ENCODE assay signal across 8 cellular contexts in the genomic region with DNA sequence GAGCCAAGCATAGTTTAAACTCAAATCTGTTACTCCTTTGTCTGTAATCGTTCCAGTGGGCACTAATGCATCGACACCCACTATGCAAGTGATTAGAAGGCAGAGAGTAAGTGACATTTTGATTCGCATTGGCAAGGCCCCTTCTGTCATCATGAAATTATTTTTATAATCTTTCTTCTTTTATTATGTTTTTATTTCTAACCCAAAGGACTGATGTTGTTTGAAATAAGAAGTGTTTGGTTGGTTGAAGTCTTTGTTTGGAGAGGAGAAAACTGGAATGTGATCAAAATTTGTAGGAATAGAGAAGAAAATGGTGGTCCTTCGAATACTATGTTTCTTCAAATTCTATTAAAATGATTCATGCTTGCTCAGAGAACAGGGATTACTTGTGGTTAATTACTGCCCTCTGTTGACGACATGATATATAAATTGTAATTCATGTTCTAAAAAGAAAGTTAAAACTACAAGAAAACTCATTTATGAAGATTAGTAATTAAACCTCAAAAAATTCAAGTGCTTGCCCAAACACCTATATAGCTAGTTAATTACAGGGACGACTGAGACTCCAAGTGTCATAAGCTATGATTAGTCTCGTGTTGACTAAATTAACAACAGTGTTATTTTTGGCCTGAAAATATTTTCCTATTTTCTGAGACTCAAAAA. TPM values are rescaled to one million over a fixed set of nuclear protein-coding genes. Genes with fewer than 3 reads are reported as not detected.
DNase-seq lines count a peak whose midpoint lies in the region; ATAC-seq, FAIRE-seq and TF ChIP-seq lines count a peak whose summit lies in the region.

No MANE protein-coding gene starts in this region.

- H3K9me1 ChIP-seq in keratinocyte (ENCODE audit: control insufficient read depth, extremely low read depth, insufficient read depth, low read length): no peaks in the 10 kb centered on the region

- H3K27me3 ChIP-seq in A673 (replicated peaks; ENCODE audit: insufficient read depth, low read depth, low read length, poor library complexity): no peaks in the 10 kb centered on the region
- H3K27me3 ChIP-seq in keratinocyte (ENCODE audit: control insufficient read depth, extremely low read depth, insufficient read depth, low read length): no peaks in the 10 kb centered on the region
- no peaks in the 10 kb centered on the region for H3K27me3 ChIP-seq in upper lobe of left lung

- H2AFZ ChIP-seq in keratinocyte (ENCODE audit: control insufficient read depth, low read length): no peak overlapping the region

- ATAC-seq in GM19351 (IDR thresholded peaks at IDR 0.05; ENCODE audit: unreplicated experiment): peak; percentile 61
- ATAC-seq in upper lobe of left lung (ENCODE audit: low FRiP score in 2 of 2): peak in 1 of 2 donors; percentile 90
- no peak for ATAC-seq in HG02981 (IDR thresholded peaks at IDR 0.05; ENCODE audit: unreplicated experiment)

- DNase-seq in A673 (ENCODE audit: low spot score) (peak; percentile 84), NCI-H1417 treated with DMSO at 0.1 percent for 48 hours (lab: John Stamatoyannopoulos, UW) (peak; percentile 25), amniotic stem cell (lab: John Stamatoyannopoulos, UW) (peak; percentile 58), keratinocyte (ENCODE audit: low read depth, low spot score) (peak; percentile 19), upper lobe of left lung (no peak), UCSD-AML1 (lab: John Stamatoyannopoulos, UW; ENCODE audit: unreplicated experiment) (no peak)

- H3K27ac ChIP-seq in A673 (ENCODE audit: low read depth, low read length, poor library complexity, severe bottlenecking): no peak overlapping the region
- H3K27ac ChIP-seq in keratinocyte (ENCODE audit: control insufficient read depth, insufficient read depth, low read length): no peak overlapping the region
- H3K27ac ChIP-seq in upper lobe of left lung: peak overlapping the region in 1 of 4 donors; percentile 59

- TF ChIP-seq EP300 in upper lobe of left lung (IDR thresholded peaks at IDR 0.05): no peak

- peak; percentile 56; the same call in 1 of the 2 replicates for TF ChIP-seq CTCF in A673 (conservative IDR thresholded peaks at IDR 0.05; ENCODE audit: low read depth, low read length)
- TF ChIP-seq CTCF in keratinocyte (optimal IDR thresholded peaks at IDR 0.05 in 1 of 3, IDR thresholded peaks at IDR 0.05 in 1 of 3, conservative IDR thresholded peaks at IDR 0.05 in 1 of 3; ENCODE audit: extremely low read depth in 1 of 3, insufficient read depth in 2 of 3, low read length in 3 of 3): no peak
- TF ChIP-seq CTCF in upper lobe of left lung (IDR thresholded peaks at IDR 0.05): peak in 5 of 6 experiments; percentile 32 to 68 (median 55)

- dilution Hi-C loops in keratinocyte (cut with MboI; ENCODE audit: extremely low pct_ligation_motif_present, low sequenced_read_pairs): no loop called here

- WGBS in upper lobe of left lung, 2 donors: 30 to 33% methylated on average over 7 of the region's 7 CpGs

- H3K4me1 ChIP-seq in A673 (ENCODE audit: insufficient read depth, low read length, poor library complexity, severe bottlenecking) (peaks cover 26% of the 10 kb centered on the region), keratinocyte (ENCODE audit: control insufficient read depth, extremely low read depth, insufficient read depth, low read length) (no peaks in the 10 kb centered on the region), upper lobe of left lung (peaks cover 13 to 25% (median 15%) of the 10 kb centered on the region in 4 donors)

- H4K20me1 ChIP-seq in keratinocyte (ENCODE audit: control insufficient read depth, extremely low read depth, insufficient read depth, low read length): no peaks in the 10 kb centered on the region

- H3K4me3 ChIP-seq in A673 (ENCODE audit: low read depth, low read length, poor library complexity, severe bottlenecking) (peak overlapping the region; percentile 28), keratinocyte (ENCODE audit: control insufficient read depth in 2 of 3, extremely low read depth in 1 of 3, insufficient read depth in 2 of 3, low read depth in 1 of 3, low read length in 3 of 3) (no peak overlapping the region), upper lobe of left lung (peak overlapping the region in 2 of 4 donors; percentile 35)

- H3K4me2 ChIP-seq in keratinocyte (ENCODE audit: control insufficient read depth, extremely low read depth, insufficient read depth, low read depth, low read length): no peak overlapping the region

- BruUV-seq in A673 (replicated peaks; lab: Mats Ljungman, UMichigan): no TSS peak

- POLR2A ChIA-PET in A673 (lab: Charles Lee; ENCODE audit: low non-redundant PET): no interaction called here

- H3K36me3 ChIP-seq in A673 (ENCODE audit: insufficient read depth, low read length, poor library complexity, severe bottlenecking) (no peaks in the 10 kb centered on the region), keratinocyte (ENCODE audit: control insufficient read depth in 2 of 2, extremely low read depth in 1 of 2, insufficient read depth in 2 of 2, low read length in 2 of 2) (no peaks in the 10 kb centered on the region), upper lobe of left lung (no peaks in the 10 kb centered on the region)

- no peak overlapping the region for H3K9ac ChIP-seq in keratinocyte (ENCODE audit: control insufficient read depth, extremely low read depth, insufficient read depth, low read length)

- FAIRE-seq in keratinocyte (lab: Jason Lieb, UNC): no peak

- no peak for TF ChIP-seq POLR2A in upper lobe of left lung (IDR thresholded peaks at IDR 0.05)

- intact Hi-C loops in A673 (cut with micrococcal nuclease; ENCODE audit: unreplicated experiment): loop anchor here (1.0 to 5.0 kb wide), 6 partner anchors 80 to 1832 kb away; no protein-coding TSS in a partner anchor

- no peaks in the 10 kb centered on the region for H3K79me2 ChIP-seq in keratinocyte (ENCODE audit: control insufficient read depth, insufficient read depth, low read length)

- H3K9me3 ChIP-seq in A673 (ENCODE audit: low read depth, low read length, poor library complexity, severe bottlenecking) (no peaks in the 10 kb centered on the region), keratinocyte (ENCODE audit: control insufficient read depth, low read depth, low read length) (no peaks in the 10 kb centered on the region), upper lobe of left lung (no peaks in the 10 kb centered on the region)

- CTCF ChIA-PET in A673 (lab: Charles Lee): interaction anchor here (0.5 to 4.1 kb wide), 8 partner anchors 40 to 944 kb away, joined by 3 to 46 read pairs (median 4); no protein-coding TSS in a partner anchor

RNA-seq across cellular contexts. Expression of gene TFPI, which starts 26.4 kb away (rescaled TPM):
- 33.6 and 36.3 TPM in 2 replicates for total RNA-seq in A673 (2021)
- polyA plus RNA-seq in keratinocyte: 0.82 to 1.1 TPM (median 1.1 TPM) in 3 replicates
- polyA plus RNA-seq in keratinocyte (2011; ENCODE audit: low read depth): 1.4 TPM
- polyA plus RNA-seq in keratinocyte (2011; cell fraction: cytosol; rRNA removed): 0.52 and 0.69 TPM in 2 replicates
- 2.7 and 3.1 TPM in 2 replicates for polyA plus RNA-seq in keratinocyte (2011; cell fraction: nucleus; rRNA removed)
- polyA plus RNA-seq in keratinocyte (2012; ENCODE audit: low replicate concordance): 0.42 and 0.83 TPM in 2 replicates
- 0.30 to 1.6 TPM (median 1.5 TPM) in 3 replicates for polyA minus RNA-seq in keratinocyte
- polyA minus RNA-seq in keratinocyte (2011; cell fraction: cytosol; rRNA and poly(A)+ RNA removed): not detected
- 2.2 and 4.0 TPM in 2 replicates for polyA minus RNA-seq in keratinocyte (2011; cell fraction: nucleus; rRNA and poly(A)+ RNA removed)
- 100 to 1,000 TPM in 5 of 6 donors, 10 to 100 TPM in 1; 92.3 to 293 (median 243) TPM for total RNA-seq in upper lobe of left lung

Comparison
In these comparisons a context has a peak if more than half of its experiments do, and no peak if none do; other contexts are left out.
1. DNase-seq: peak in A673 (single experiment), NCI-H1417 treated with DMSO at 0.1 percent for 48 hours (single experiment), amniotic stem cell (single experiment) and keratinocyte (single experiment); none in upper lobe of left lung (0 of 2) and UCSD-AML1 (single experiment).
2. CTCF ChIP-seq: peak in A673 (single experiment) and upper lobe of left lung (5 of 6); none in keratinocyte (0 of 3).